Comparison of ENCODE assay signal across 18 cellular contexts in genomic region chr2:180450841-180451240, GRCh38.
"Had no signal": no experiment of that assay in that cellular context is flagged by ENCODE, and none has a peak within 500 bp of the region (broad histone marks: within the 10 kb centered on the region; RNA-seq: fewer than 3 reads in every experiment).

No MANE protein-coding gene starts in this region.

- DNase-seq: Kasumi-1, MM.1S, NCI-H1092 treated with DMSO at 0.1 percent for 48 hours, NCI-H1436, NCI-H1694 treated with DMSO at 0.1 percent for 48 hours, NCI-H1930, NCI-H2081, NCI-H2107, NCI-H2227 treated with DMSO at 0.1 percent for 48 hours, NCI-H524, NCI-H526 treated with DMSO at 0.1 percent for 48 hours, PC-3, SHP77, SK-N-SH, SW 1271, T-cell had no signal

- ATAC-seq: K562, Panc1, PC-3, T-cell had no signal
